Comparison of ENCODE assay signal across 15 cellular contexts in the genomic region with DNA sequence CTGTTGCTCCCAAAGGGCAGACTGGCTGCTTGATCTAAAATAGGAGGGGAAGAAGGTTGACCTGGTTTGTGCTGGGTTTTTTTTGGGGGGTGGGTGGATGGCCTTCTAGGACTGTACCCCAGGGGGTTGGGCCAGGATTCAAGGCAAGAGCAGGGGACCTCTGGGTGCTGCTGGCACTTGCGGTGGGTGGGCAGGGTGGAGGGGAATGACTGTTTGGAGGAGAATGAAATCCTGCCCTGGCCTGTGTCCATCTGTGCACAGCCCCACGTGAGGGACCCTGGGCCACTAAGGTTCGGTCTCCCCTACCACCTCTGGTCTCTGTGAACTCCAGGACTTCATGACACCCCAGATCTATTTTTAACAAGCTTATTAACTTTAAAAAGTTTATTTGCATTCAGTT.
"Had no signal": no experiment of that assay in that cellular context is flagged by ENCODE, and none has a peak within 500 bp of the region (broad histone marks: within the 10 kb centered on the region; RNA-seq: fewer than 3 reads in every experiment).

No MANE protein-coding gene starts in this region.

- H3K36me3 Mint-ChIP-seq: memory B cell had no signal

- H3K4me3 Mint-ChIP-seq: activated naive CD4-positive, alpha-beta T cell treated with anti-CD3 and anti-CD28 coated beads for 36 hours; activated T-helper 17 cell treated with anti-CD3 and anti-CD28 coated beads, Interleukin-2, amount 50 U/mL, for 72 hours; memory B cell; nephron had no signal

- H3K4me1 ChIP-seq: ascending aorta, gastrocnemius medialis, left lung, prostate gland, right lobe of liver, stomach, testis had no signal

- DNase-seq: activated naive CD4-positive, alpha-beta T cell treated with anti-CD3 and anti-CD28 coated beads for 36 hours; erythroblast; gastrocnemius medialis; left lung; stomach; T-helper 1 cell; T1000 had no signal

- H3K4me3 ChIP-seq: ascending aorta, gastrocnemius medialis, left lung, prostate gland, right lobe of liver, stomach, testis had no signal

- H3K27ac Mint-ChIP-seq: activated naive CD4-positive, alpha-beta T cell treated with anti-CD3 and anti-CD28 coated beads for 36 hours; activated T-helper 17 cell treated with anti-CD3 and anti-CD28 coated beads, Interleukin-2, amount 50 U/mL, for 72 hours; memory B cell; nephron had no signal

- H3K27me3 ChIP-seq: ascending aorta, right lobe of liver, testis had no signal

- H3K4me1 Mint-ChIP-seq: activated T-helper 17 cell treated with anti-CD3 and anti-CD28 coated beads, Interleukin-2, amount 50 U/mL, for 72 hours; memory B cell had no signal

- H3K36me3 ChIP-seq: ascending aorta, gastrocnemius medialis, left lung, prostate gland, right lobe of liver, stomach had no signal

- H3K9me3 Mint-ChIP-seq: activated T-helper 17 cell treated with anti-CD3 and anti-CD28 coated beads, Interleukin-2, amount 50 U/mL, for 72 hours; memory B cell; nephron had no signal

- ATAC-seq: activated T-helper 17 cell treated with anti-CD3 and anti-CD28 coated beads, Interleukin-2, amount 50 U/mL, for 72 hours; gastrocnemius medialis; left lung; right lobe of liver; SK-N-SH treated with all-trans-retinoic acid at 6 μM for 48 hours had no signal

- H3K9me3 ChIP-seq: ascending aorta, gastrocnemius medialis, left lung, prostate gland, right lobe of liver, stomach, testis had no signal

- H3K27ac ChIP-seq: ascending aorta, gastrocnemius medialis, left lung, prostate gland, right lobe of liver, stomach, testis had no signal
